In the genomic region with DNA sequence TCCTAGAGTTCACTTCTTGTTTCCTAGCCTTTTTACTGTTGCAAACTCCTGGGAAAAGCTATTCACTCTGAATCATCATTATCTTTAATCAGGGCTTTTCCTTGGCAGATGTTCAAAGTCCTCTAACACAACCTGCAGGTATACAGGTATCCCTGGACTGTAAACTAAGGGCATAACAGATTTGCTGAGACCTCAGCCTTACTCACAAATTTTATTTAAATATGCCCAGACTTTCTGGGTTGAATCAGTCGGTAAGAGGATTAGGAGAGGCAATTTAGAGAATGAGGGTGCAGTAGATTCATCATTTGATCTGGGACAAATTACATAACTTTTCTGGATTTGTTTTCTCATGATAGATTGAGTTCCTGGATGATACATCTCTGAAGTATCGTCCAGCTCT, we compare ENCODE assay signal across 16 cellular contexts.
DNase-seq lines count a peak whose midpoint lies in the region; ATAC-seq and TF ChIP-seq lines count a peak whose summit lies in the region.
"Had no signal": no experiment of that assay in that cellular context is flagged by ENCODE, and none has a peak within 500 bp of the region (broad histone marks: within the 10 kb centered on the region; RNA-seq: fewer than 3 reads in every experiment).

No MANE protein-coding gene starts in this region.

- peaks cover 16% of the 10 kb centered on the region for H3K36me3 Mint-ChIP-seq in central memory CD8-positive, alpha-beta T cell (ENCODE audit: insufficient read depth)

- H3K27ac Mint-ChIP-seq in central memory CD8-positive, alpha-beta T cell (ENCODE audit: low read depth) = peak overlapping the region; percentile 41

- peak overlapping the region; percentile 3 for H2AFZ ChIP-seq in parathyroid adenoma

- peaks cover 5% of the 10 kb centered on the region for H3K79me2 ChIP-seq in parathyroid adenoma

- no peak for ATAC-seq in central memory CD8-positive, alpha-beta T cell (replicated peaks; ENCODE audit: extremely low read depth, poor library complexity, severe bottlenecking)

- no peaks in the 10 kb centered on the region for H3K9me3 Mint-ChIP-seq in central memory CD8-positive, alpha-beta T cell

- no peak overlapping the region for H3K4me3 Mint-ChIP-seq in central memory CD8-positive, alpha-beta T cell

- no peaks in the 10 kb centered on the region for H3K4me1 ChIP-seq in parathyroid adenoma

- DNase-seq in NCI-H82 (lab: John Stamatoyannopoulos, UW) (peak; percentile 19), NCI-H82 treated with DMSO at 0.1 percent for 48 hours (lab: John Stamatoyannopoulos, UW; ENCODE audit: unreplicated experiment) (no peak), NCI-H226 (peak; percentile 45), GM13976 (ENCODE audit: low spot score) (no peak), anterior cingulate cortex (lab: John Stamatoyannopoulos, UW) (no peak), SHP77 (lab: John Stamatoyannopoulos, UW) (no peak)
- DNase-seq in central memory CD8-positive, alpha-beta T cell (ENCODE audit: low spot score in 2 of 2) = no peak
- DNase-seq: 8988T; activated effector memory CD4-positive, alpha-beta T cell treated with Interleukin-2 at 50 U/mL for 16 hours; MV-4-11; NCI-H2227 treated with DMSO at 0.1 percent for 48 hours; nucleus accumbens; testis had no signal

- H3K9me3 ChIP-seq in parathyroid adenoma (ENCODE audit: control insufficient read depth, low read length) = no peaks in the 10 kb centered on the region
- H3K9me3 ChIP-seq: HAP-1, testis had no signal

- no peak overlapping the region for H3K4me3 ChIP-seq in parathyroid adenoma (ENCODE audit: low read depth, low read length)
- H3K4me3 ChIP-seq: cardiac muscle cell, HAP-1, testis had no signal

- no peaks in the 10 kb centered on the region for H3K27me3 Mint-ChIP-seq in central memory CD8-positive, alpha-beta T cell

- TF ChIP-seq CTCF in parathyroid adenoma (IDR thresholded peaks at IDR 0.05) (no peak), GM13976 (IDR thresholded peaks at IDR 0.05; ENCODE audit: borderline replicate concordance, control extremely low read depth, extremely low read depth, insufficient read depth, missing control alignments) (no peak)

- in situ Hi-C loops in GM13976 (cut with MboI; ENCODE audit: low sequenced_read_pairs, unreplicated experiment) = no loop called here

- H3K4me1 Mint-ChIP-seq in central memory CD8-positive, alpha-beta T cell = peaks cover 31% of the 10 kb centered on the region

- no peaks in the 10 kb centered on the region for H3K36me3 ChIP-seq in parathyroid adenoma (ENCODE audit: control insufficient read depth, insufficient read depth, low read length)
- H3K36me3 ChIP-seq: cardiac muscle cell, HAP-1 had no signal

- H3K4me2 ChIP-seq in parathyroid adenoma (ENCODE audit: low read length) = peak overlapping the region; percentile 3

- H3K27ac ChIP-seq in parathyroid adenoma = peak overlapping the region; percentile 64
- H3K27ac ChIP-seq: cardiac muscle cell, testis had no signal

- no peak overlapping the region for H3K9ac ChIP-seq in parathyroid adenoma

- H3K27me3 ChIP-seq in parathyroid adenoma (ENCODE audit: control insufficient read depth, insufficient read depth, low read length) = no peaks in the 10 kb centered on the region
- H3K27me3 ChIP-seq: cardiac muscle cell, testis had no signal

Comparison
In these comparisons a context has a peak if more than half of its experiments do, and no peak if none do; other contexts are left out.
1. DNase-seq: peak in NCI-H82 (single experiment) and NCI-H226 (single experiment); none in NCI-H82 treated with DMSO at 0.1 percent for 48 hours (single experiment), central memory CD8-positive, alpha-beta T cell (0 of 2), GM13976 (single experiment), anterior cingulate cortex (0 of 58) and SHP77 (0 of 2).